ENCODE assay signal across 8 cellular contexts in the genomic region with DNA sequence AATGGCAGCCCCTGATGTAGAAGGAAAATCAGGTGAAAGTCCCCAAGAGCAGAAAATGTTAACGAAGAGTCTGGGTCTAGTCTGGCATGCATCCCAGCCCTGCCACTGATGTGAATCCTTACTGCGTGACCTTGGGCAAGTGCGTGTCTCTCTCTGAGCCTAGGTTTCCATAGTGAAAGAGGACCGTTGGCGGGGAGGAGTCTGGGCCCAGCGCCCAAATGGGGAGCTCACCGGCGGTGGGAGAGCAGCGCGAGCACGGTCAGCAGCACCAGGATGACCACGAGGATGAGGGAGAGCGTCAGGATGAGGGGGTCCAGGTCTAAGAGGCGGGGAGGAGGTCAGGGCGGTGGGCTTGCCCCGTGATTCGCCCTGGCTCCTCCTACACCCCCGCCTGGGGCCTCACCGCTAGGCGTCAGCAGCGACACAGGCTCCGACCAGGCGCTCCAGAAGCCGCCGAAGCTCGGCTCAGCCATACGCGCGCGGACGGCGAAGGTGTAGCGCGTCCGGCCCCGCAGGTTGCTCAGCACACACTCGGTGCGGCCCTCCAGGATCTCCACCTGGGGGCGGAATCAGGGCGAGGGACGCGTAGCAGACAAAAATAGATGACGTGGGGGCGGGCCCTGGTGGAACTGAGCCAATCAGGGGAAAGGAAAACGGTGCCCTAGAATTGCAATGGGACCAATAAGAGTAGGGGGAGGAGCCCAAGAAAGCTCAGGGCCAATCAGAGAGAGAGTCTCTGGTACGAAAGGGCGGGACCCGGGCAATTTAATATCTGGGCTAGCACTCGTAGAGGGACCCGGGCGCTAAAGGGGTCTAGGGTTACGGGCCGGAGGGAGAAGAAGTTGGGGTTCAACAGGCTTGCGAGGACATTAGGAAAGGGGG. TPM values are rescaled to one million over a fixed set of nuclear protein-coding genes. Genes with fewer than 3 reads are reported as not detected.
A peak's percentile ranks its signal among the peaks of the same experiment; 100 is the strongest.
DNase-seq lines count a peak whose midpoint lies in the region; ATAC-seq and TF ChIP-seq lines count a peak whose summit lies in the region.

No MANE protein-coding gene starts in this region.

- no peaks in the 10 kb centered on the region for H3K9me3 Mint-ChIP-seq in activated naive CD4-positive, alpha-beta T cell treated with anti-CD3 and anti-CD28 coated beads, Interleukin-2, amount 10 ng/mL, durations not matched to agents 7 days and 5 days

- in situ Hi-C loops in SK-MEL-5 (cut with HindIII; ENCODE audit: low pct_unique_long_range_greater_than_20kb, low sequenced_read_pairs), result no loop called here

- H3K4me1 Mint-ChIP-seq in activated naive CD4-positive, alpha-beta T cell treated with anti-CD3 and anti-CD28 coated beads, Interleukin-2, amount 10 ng/mL, durations not matched to agents 7 days and 5 days, result peaks cover 58% of the 10 kb centered on the region

- H3K9me3 ChIP-seq in ES-I3 (ENCODE audit: control insufficient read depth, insufficient read depth, low read length) (no peaks in the 10 kb centered on the region), testis (no peaks in the 10 kb centered on the region)

- CTCF ChIA-PET in activated naive CD4-positive, alpha-beta T cell treated with anti-CD3 and anti-CD28 coated beads, Interleukin-2, amount 10 ng/mL, durations not matched to agents 7 days and 5 days (lab: Charles Lee), result interaction anchor here (0.6 to 2.4 kb wide), 31 partner anchors 10 to 207 kb away, joined by 3 to 9 read pairs (median 4); partner anchors contain the start of genes ECSIT, ODAD3 and PRKCSH

- 1 to 2% methylated on average over 21 to 51 of the region's 54 CpGs for WGBS in testis, 2 donors

- peak overlapping the region; percentile 99 for H3K27ac Mint-ChIP-seq in activated naive CD4-positive, alpha-beta T cell treated with anti-CD3 and anti-CD28 coated beads, Interleukin-2, amount 10 ng/mL, durations not matched to agents 7 days and 5 days

- H3K36me3 ChIP-seq in ES-I3 (ENCODE audit: insufficient read depth, low read length) (no peaks in the 10 kb centered on the region), testis (ENCODE audit: low read depth, missing control alignments) (no peaks in the 10 kb centered on the region)

- peaks cover 47% of the 10 kb centered on the region for H3K27me3 Mint-ChIP-seq in activated naive CD4-positive, alpha-beta T cell treated with anti-CD3 and anti-CD28 coated beads, Interleukin-2, amount 10 ng/mL, durations not matched to agents 7 days and 5 days

- intact Hi-C loops in testis (cut with DNase I; ENCODE audit: low total_unique reads), result no loop called here

- H3K4me3 Mint-ChIP-seq in activated naive CD4-positive, alpha-beta T cell treated with anti-CD3 and anti-CD28 coated beads, Interleukin-2, amount 10 ng/mL, durations not matched to agents 7 days and 5 days, result peak overlapping the region; percentile 81

- TF ChIP-seq CTCF in omental fat pad (IDR thresholded peaks at IDR 0.05) (peak in 2 of 3 donors; percentile 47 to 51), testis (IDR thresholded peaks at IDR 0.05) (peak; percentile 58 to 79 (median 72))

- no peak for TF ChIP-seq POLR2A in testis (IDR thresholded peaks at IDR 0.05)

- H3K4me3 ChIP-seq in testis, result peak overlapping the region; percentile 59 to 64

- DNase-seq in GOT3 (lab: John Stamatoyannopoulos, UW), result peak; percentile 71
- DNase-seq in LHCN-M2 (ENCODE audit: low read depth), result peak; percentile 94
- DNase-seq in SK-MEL-5 (ENCODE audit: low read depth, low spot score), result peak; percentile 97
- DNase-seq in activated naive CD4-positive, alpha-beta T cell treated with anti-CD3 and anti-CD28 coated beads, Interleukin-2, amount 10 ng/mL, durations not matched to agents 7 days and 5 days, result peak; percentile 99
- peak; percentile 95 for DNase-seq in globus pallidus (ENCODE audit: low spot score)
- DNase-seq in omental fat pad (ENCODE audit: low spot score), result peak; percentile 80
- peak; percentile 97 for DNase-seq in testis

- H3K36me3 Mint-ChIP-seq in activated naive CD4-positive, alpha-beta T cell treated with anti-CD3 and anti-CD28 coated beads, Interleukin-2, amount 10 ng/mL, durations not matched to agents 7 days and 5 days, result peaks cover 15% of the 10 kb centered on the region

- ATAC-seq in omental fat pad (ENCODE audit: low FRiP score), result peak; percentile 88

- H3K4me1 ChIP-seq in ES-I3 (ENCODE audit: insufficient read depth, low read length) (no peaks in the 10 kb centered on the region; the same call in 1 of the 2 replicates), testis (peaks cover 25% of the 10 kb centered on the region)

- H3K27ac ChIP-seq in testis, result peak overlapping the region; percentile 68 to 89

- H3K9ac ChIP-seq in ES-I3 (ENCODE audit: low read depth, low read length), result peak overlapping the region; percentile 84

- no peaks in the 10 kb centered on the region for H3K27me3 ChIP-seq in testis

RNA-seq across cellular contexts. Expression of gene EPOR, which starts 3.2 kb away (rescaled TPM):
- total RNA-seq in LHCN-M2 (2014; rRNA removed), result 7.7 and 8.3 TPM in 2 replicates
- 4.3 TPM for polyA plus RNA-seq in LHCN-M2 (2012)
- 8.0 and 9.2 TPM in 2 replicates for total RNA-seq in SK-MEL-5 (2014; rRNA removed; shearing (Covaris generic))
- polyA plus RNA-seq in SK-MEL-5 (2015; cell fraction: cytosol; rRNA removed), result 16.3 and 18.6 TPM in 2 replicates
- 18.9 and 20.7 TPM in 2 replicates for polyA plus RNA-seq in SK-MEL-5 (2015; cell fraction: nucleus; rRNA removed)
- total RNA-seq in omental fat pad, result 10 to 100 TPM in 1 of 4 donors, 1 to 10 TPM in 3; 3.8 to 13.7 (median 6.3) TPM
- 1 to 10 TPM; 5.7 to 7.6 TPM for total RNA-seq in testis
- 4.3 TPM for polyA plus RNA-seq in testis (ENCODE audit: insufficient read depth, low read depth, low replicate concordance)

RNA-seq across cellular contexts. Expression of gene SWSAP1, which starts 6.4 kb away (rescaled TPM):
- total RNA-seq in LHCN-M2 (2014; rRNA removed) (1.5 and 2.2 TPM in 2 replicates), omental fat pad (1 to 10 TPM in 3 of 4 donors, under 1 TPM in 1; 0.48 to 3.8 (median 1.6) TPM), testis (1 to 10 TPM; 6.5 to 7.0 TPM)
- 1.3 TPM for polyA plus RNA-seq in LHCN-M2 (2012)
- 1.0 and 2.4 TPM in 2 replicates for total RNA-seq in SK-MEL-5 (2014; rRNA removed; shearing (Covaris generic))
- polyA plus RNA-seq in SK-MEL-5 (2015; cell fraction: cytosol; rRNA removed), result 2.4 and 3.5 TPM in 2 replicates
- 2.2 and 2.4 TPM in 2 replicates for polyA plus RNA-seq in SK-MEL-5 (2015; cell fraction: nucleus; rRNA removed)
- 4.9 TPM for polyA plus RNA-seq in testis (ENCODE audit: insufficient read depth, low read depth, low replicate concordance)

RNA-seq across cellular contexts. Expression of gene PLPPR2, which starts 25.7 kb away (rescaled TPM):
- total RNA-seq in LHCN-M2 (2014; rRNA removed) (25.1 and 31.7 TPM in 2 replicates), omental fat pad (10 to 100 TPM in 3 of 4 donors, 1 to 10 TPM in 1; 10.0 to 30.6 (median 13.9) TPM), testis (10 to 100 TPM; 27.1 to 28.9 TPM)
- polyA plus RNA-seq in LHCN-M2 (2012), result 38.9 TPM
- total RNA-seq in SK-MEL-5 (2014; rRNA removed; shearing (Covaris generic)), result 4.9 and 7.6 TPM in 2 replicates
- 28.7 and 33.8 TPM in 2 replicates for polyA plus RNA-seq in SK-MEL-5 (2015; cell fraction: cytosol; rRNA removed)
- polyA plus RNA-seq in SK-MEL-5 (2015; cell fraction: nucleus; rRNA removed), result 18.2 and 25.5 TPM in 2 replicates
- 20.3 TPM for polyA plus RNA-seq in testis (ENCODE audit: insufficient read depth, low read depth, low replicate concordance)

RNA-seq across cellular contexts. Expression of gene CCDC159, which starts 34.6 kb away (rescaled TPM):
- total RNA-seq in LHCN-M2 (2014; rRNA removed), result 2.8 and 3.6 TPM in 2 replicates
- polyA plus RNA-seq in LHCN-M2 (2012), result 7.4 TPM
- total RNA-seq in SK-MEL-5 (2014; rRNA removed; shearing (Covaris generic)), result 1.5 and 1.7 TPM in 2 replicates
- 1.8 and 4.2 TPM in 2 replicates for polyA plus RNA-seq in SK-MEL-5 (2015; cell fraction: cytosol; rRNA removed)
- 35.3 and 39.1 TPM in 2 replicates for polyA plus RNA-seq in SK-MEL-5 (2015; cell fraction: nucleus; rRNA removed)
- total RNA-seq in omental fat pad, result 10 to 100 TPM; 12.0 to 22.4 (median 16.6) TPM
- total RNA-seq in testis, result 10 to 100 TPM; 41.3 to 59.8 TPM
- 99.0 TPM for polyA plus RNA-seq in testis (ENCODE audit: insufficient read depth, low read depth, low replicate concordance)

RNA-seq across cellular contexts. Expression of gene TMEM205, which starts 34.8 kb away (rescaled TPM):
- 158 and 174 TPM in 2 replicates for total RNA-seq in LHCN-M2 (2014; rRNA removed)
- polyA plus RNA-seq in LHCN-M2 (2012), result 81.1 TPM
- total RNA-seq in SK-MEL-5 (2014; rRNA removed; shearing (Covaris generic)), result 79.4 and 87.3 TPM in 2 replicates
- polyA plus RNA-seq in SK-MEL-5 (2015; cell fraction: cytosol; rRNA removed), result 111 and 204 TPM in 2 replicates
- polyA plus RNA-seq in SK-MEL-5 (2015; cell fraction: nucleus; rRNA removed), result 96.8 and 101 TPM in 2 replicates
- total RNA-seq in omental fat pad, result 100 to 1,000 TPM; 144 to 252 (median 185) TPM
- 100 to 1,000 TPM; 174 to 213 TPM for total RNA-seq in testis
- 132 TPM for polyA plus RNA-seq in testis (ENCODE audit: insufficient read depth, low read depth, low replicate concordance)

Comparison
In these comparisons a context has a peak if more than half of its experiments do, and no peak if none do; other contexts are left out.
1. Peak in every context shown above with its lines: DNase-seq, ATAC-seq, H3K4me3 ChIP-seq and H3K27ac ChIP-seq.